18 cellular contexts compared by ENCODE assay signal in genomic region chr3:12421132-12421531, GRCh38.
"Had no signal": no experiment of that assay in that cellular context is flagged by ENCODE, and none has a peak within 500 bp of the region (broad histone marks: within the 10 kb centered on the region; RNA-seq: fewer than 3 reads in every experiment).

No MANE protein-coding gene starts in this region.

- H3K9me3 ChIP-seq: adrenal gland, ascending aorta, left ventricle myocardium inferior, neutrophil, right lobe of liver, suprapubic skin, tibial nerve had no signal

- H3K27ac ChIP-seq: adrenal gland, ascending aorta, brain microvascular endothelial cell, left ventricle myocardium inferior, neutrophil, parathyroid adenoma, right lobe of liver, skin epidermis, suprapubic skin, tibial nerve had no signal

- ATAC-seq: right lobe of liver; stimulated activated naive CD8-positive, alpha-beta T cell treated with anti-CD3 and anti-CD28 coated beads, Interleukin-15, amount 100 ng/mL, for 72 hours had no signal

- H3K4me3 ChIP-seq: adrenal gland, ascending aorta, left ventricle myocardium inferior, right lobe of liver, skin epidermis, suprapubic skin, tibial nerve had no signal

- H3K27me3 ChIP-seq: adrenal gland, ascending aorta, brain microvascular endothelial cell, right lobe of liver, tibial nerve had no signal

- DNase-seq: activated CD4-positive, alpha-beta T cell treated with anti-CD3 and anti-CD28 coated beads for 1 hour; activated CD4-positive, alpha-beta T cell treated with anti-CD3 and anti-CD28 coated beads, Interleukin-2, amount 50 U/mL, for 1 hour; activated T-cell treated with anti-CD3 and anti-CD28 coated beads, Interleukin-2, amount 50 U/mL, for 1 hour; adrenal gland; brain microvascular endothelial cell; caudate nucleus; effector memory CD4-positive, alpha-beta T cell; foreskin melanocyte; kidney; left ventricle myocardium inferior; right lobe of liver; stimulated activated naive CD8-positive, alpha-beta T cell treated with anti-CD3 and anti-CD28 coated beads, Interleukin-15, amount 100 ng/mL, for 72 hours had no signal

- H3K36me3 ChIP-seq: adrenal gland, ascending aorta, brain microvascular endothelial cell, neutrophil, right lobe of liver, suprapubic skin, tibial nerve had no signal
